Comparison of ENCODE assay signal across 9 cellular contexts in the genomic region with DNA sequence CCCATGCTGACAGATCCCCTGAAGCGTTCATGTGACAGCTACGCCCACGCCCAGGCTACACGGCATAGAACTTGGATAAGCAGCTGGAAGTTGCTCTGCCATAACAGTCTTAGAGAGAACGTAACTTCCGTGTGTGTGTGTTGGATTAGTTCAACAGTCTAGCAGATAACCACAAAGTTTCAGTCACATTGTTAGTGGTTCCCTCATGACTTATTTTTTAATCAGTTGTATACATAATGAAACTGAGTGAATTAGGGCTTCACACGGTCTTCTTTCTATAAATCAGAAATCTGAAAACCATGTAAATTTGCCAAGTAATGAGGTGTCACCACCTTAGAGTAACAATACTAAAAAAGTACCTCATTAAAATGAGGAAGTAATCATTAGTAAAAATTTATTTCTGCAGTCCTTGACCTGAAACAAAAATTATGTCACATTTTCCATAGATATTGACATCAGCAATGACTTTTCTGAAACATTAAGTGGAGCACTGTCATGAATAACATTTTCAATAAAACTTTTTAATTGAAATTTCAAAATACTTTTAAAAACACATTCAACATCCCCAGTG. TPM values are rescaled to one million over a fixed set of nuclear protein-coding genes. Genes with fewer than 3 reads are reported as not detected.
DNase-seq lines count a peak whose midpoint lies in the region; ATAC-seq, FAIRE-seq and TF ChIP-seq lines count a peak whose summit lies in the region.
"Had no signal": no experiment of that assay in that cellular context is flagged by ENCODE, and none has a peak within 500 bp of the region (broad histone marks: within the 10 kb centered on the region; RNA-seq: fewer than 3 reads in every experiment).

No MANE protein-coding gene starts in this region.

- peak; percentile 95 for FAIRE-seq in GM12891 (lab: Jason Lieb, UNC)

- ATAC-seq in GM21367 (IDR thresholded peaks at IDR 0.05; ENCODE audit: unreplicated experiment) (peak; percentile 89), HG03457 (IDR thresholded peaks at IDR 0.05; ENCODE audit: unreplicated experiment) (peak; percentile 82)

- no peak for TF ChIP-seq POLR2A in GM12891 (IDR thresholded peaks at IDR 0.05; ENCODE audit: low read depth, low read length)

- H3K9me3 Mint-ChIP-seq in osteocyte (ENCODE audit: unreplicated experiment): no peaks in the 10 kb centered on the region

- H3K4me3 ChIP-seq in epithelial cell of esophagus (ENCODE audit: low read length): no peak overlapping the region
- H3K4me3 ChIP-seq: heart right ventricle had no signal

- TF ChIP-seq CTCF in epithelial cell of esophagus (IDR thresholded peaks at IDR 0.05; ENCODE audit: insufficient read depth, low read depth, low read length, missing control alignments) (no peak), osteocyte (IDR thresholded peaks at IDR 0.05) (no peak)

- DNase-seq in GM12891 (ENCODE audit: insufficient read length, low spot score) (no peak), epithelial cell of esophagus (ENCODE audit: low read depth) (peak; percentile 78), putamen (ENCODE audit: low spot score) (no peak), cortex of kidney (lab: John Stamatoyannopoulos, UW) (no peak), DMS79 treated with DMSO at 0.1 percent for 48 hours (lab: John Stamatoyannopoulos, UW) (no peak), osteocyte (ENCODE audit: extremely low spot score, unreplicated experiment) (no peak)
- DNase-seq: heart right ventricle had no signal

- H3K27me3 Mint-ChIP-seq in osteocyte (ENCODE audit: unreplicated experiment): no peaks in the 10 kb centered on the region

- H3K36me3 Mint-ChIP-seq in osteocyte (ENCODE audit: unreplicated experiment): no peaks in the 10 kb centered on the region

- H3K4me1 Mint-ChIP-seq in osteocyte (ENCODE audit: unreplicated experiment): peaks cover 19% of the 10 kb centered on the region

- H3K27ac Mint-ChIP-seq in osteocyte (ENCODE audit: unreplicated experiment): no peak overlapping the region

- no peak overlapping the region for H3K4me3 Mint-ChIP-seq in osteocyte (ENCODE audit: unreplicated experiment)

TF ChIP-seq in GM12891, 5 proteins besides CTCF, POLR2A, EP300 and RAD21:
- TF ChIP-seq TAF1 (IDR thresholded peaks at IDR 0.05; ENCODE audit: low read depth, low read length) (no peak), SPI1 (IDR thresholded peaks at IDR 0.05; ENCODE audit: low read depth, low read length) (no peak), POLR2AphosphoS5 (IDR thresholded peaks at IDR 0.05; ENCODE audit: low read depth, low read length) (no peak), PAX5 (IDR thresholded peaks at IDR 0.05; ENCODE audit: insufficient read depth, low read length, severe bottlenecking) (no peak), POU2F2 (IDR thresholded peaks at IDR 0.05; ENCODE audit: low read depth, low read length) (0 out of 2 replicates have a peak, but pooled peaks have one; percentile 42)
TF ChIP-seq in GM12891: peak in this region for 1.

RNA-seq across cellular contexts. Expression of gene MACC1, which starts 21.7 kb away (rescaled TPM):
- polyA plus RNA-seq in GM12891 (2012; ENCODE audit: low read depth, missing spikeins): 0.64 TPM
- not detected in 2 replicates for total RNA-seq in osteocyte
